In genomic region chr14:72888636-72889201, GRCh38 we compare ENCODE assay signal across 1 cellular context.
A peak's percentile ranks its signal among the peaks of the same experiment; 100 is the strongest.
TF ChIP-seq lines count a peak whose summit lies in the region.

No MANE protein-coding gene starts in this region.

TF ChIP-seq in K562, 482 proteins besides CTCF, POLR2A, EP300 and RAD21 (continued from another document):
- TF ChIP-seq CAMTA2 (CRISPR knock-in tag; conservative IDR thresholded peaks at IDR 0.05) (no peak), ZNF77 (CRISPR knock-in tag; IDR thresholded peaks at IDR 0.05) (no peak), PHTF2 (CRISPR knock-in tag; IDR thresholded peaks at IDR 0.05) (no peak), IRF1 (CRISPR knock-in tag; IDR thresholded peaks at IDR 0.05; ENCODE audit: borderline replicate concordance) (no peak), MAFF (IDR thresholded peaks at IDR 0.05; ENCODE audit: low read length) (peak; percentile 19; the same call in 1 of the 2 replicates), ZC3H4 (CRISPR knock-in tag; IDR thresholded peaks at IDR 0.05; ENCODE audit: borderline replicate concordance) (no peak), HMG20A (CRISPR knock-in tag; conservative IDR thresholded peaks at IDR 0.05) (no peak), THRAP3 (IDR thresholded peaks at IDR 0.05; ENCODE audit: borderline replicate concordance) (no peak), NCOA6 (IDR thresholded peaks at IDR 0.05) (no peak), MAZ (CRISPR knock-in tag; conservative IDR thresholded peaks at IDR 0.05 in 1 of 2, IDR thresholded peaks at IDR 0.05 in 1 of 2) (no peak), CBFA2T2 (conservative IDR thresholded peaks at IDR 0.05) (no peak), MXI1 (IDR thresholded peaks at IDR 0.05; ENCODE audit: low read depth, low read length) (no peak), TCF15 (CRISPR knock-in tag; IDR thresholded peaks at IDR 0.05) (no peak), CEBPZ (IDR thresholded peaks at IDR 0.05; ENCODE audit: borderline replicate concordance, low read depth, low read length) (no peak), U2AF1 (optimal IDR thresholded peaks at IDR 0.05; ENCODE audit: low read depth, low read length) (no peak), MAFG (tag; conservative IDR thresholded peaks at IDR 0.05) (peak; percentile 47; the same call in 1 of the 2 replicates), ZNF224 (CRISPR knock-in tag; IDR thresholded peaks at IDR 0.05) (no peak), PURB (CRISPR knock-in tag; IDR thresholded peaks at IDR 0.05; ENCODE audit: low read depth) (no peak), ZBTB43 (CRISPR knock-in tag; IDR thresholded peaks at IDR 0.05) (no peak), ZNF316 (IDR thresholded peaks at IDR 0.05) (peak; percentile 81), RBFOX2 (IDR thresholded peaks at IDR 0.05; ENCODE audit: low read depth, low read length) (no peak), ZNF436 (CRISPR knock-in tag; IDR thresholded peaks at IDR 0.05) (no peak), ZBTB5 (IDR thresholded peaks at IDR 0.05) (no peak), MED1 (CRISPR knock-in tag; IDR thresholded peaks at IDR 0.05; ENCODE audit: borderline replicate concordance) (no peak), MYNN (IDR thresholded peaks at IDR 0.05) (no peak), MYNN (CRISPR knock-in tag; IDR thresholded peaks at IDR 0.05) (no peak), CEBPG (CRISPR knock-in tag; IDR thresholded peaks at IDR 0.05) (no peak), CEBPG (tag; conservative IDR thresholded peaks at IDR 0.05 in 1 of 2, IDR thresholded peaks at IDR 0.05 in 1 of 2) (no peak), C11orf30 (IDR thresholded peaks at IDR 0.05; ENCODE audit: low read depth) (peak; percentile 53; the same call in 1 of the 2 replicates), HBP1 (CRISPR knock-in tag; IDR thresholded peaks at IDR 0.05) (no peak), ZNF696 (CRISPR knock-in tag; conservative IDR thresholded peaks at IDR 0.05) (no peak), ZNF165 (CRISPR knock-in tag; IDR thresholded peaks at IDR 0.05; ENCODE audit: borderline replicate concordance) (no peak), ZNF133 (CRISPR knock-in tag; IDR thresholded peaks at IDR 0.05) (no peak), PML (IDR thresholded peaks at IDR 0.05; ENCODE audit: low read length) (no peak), YBX1 (IDR thresholded peaks at IDR 0.05) (no peak)
